Comparison of ENCODE assay signal across 2 cellular contexts in the genomic region with DNA sequence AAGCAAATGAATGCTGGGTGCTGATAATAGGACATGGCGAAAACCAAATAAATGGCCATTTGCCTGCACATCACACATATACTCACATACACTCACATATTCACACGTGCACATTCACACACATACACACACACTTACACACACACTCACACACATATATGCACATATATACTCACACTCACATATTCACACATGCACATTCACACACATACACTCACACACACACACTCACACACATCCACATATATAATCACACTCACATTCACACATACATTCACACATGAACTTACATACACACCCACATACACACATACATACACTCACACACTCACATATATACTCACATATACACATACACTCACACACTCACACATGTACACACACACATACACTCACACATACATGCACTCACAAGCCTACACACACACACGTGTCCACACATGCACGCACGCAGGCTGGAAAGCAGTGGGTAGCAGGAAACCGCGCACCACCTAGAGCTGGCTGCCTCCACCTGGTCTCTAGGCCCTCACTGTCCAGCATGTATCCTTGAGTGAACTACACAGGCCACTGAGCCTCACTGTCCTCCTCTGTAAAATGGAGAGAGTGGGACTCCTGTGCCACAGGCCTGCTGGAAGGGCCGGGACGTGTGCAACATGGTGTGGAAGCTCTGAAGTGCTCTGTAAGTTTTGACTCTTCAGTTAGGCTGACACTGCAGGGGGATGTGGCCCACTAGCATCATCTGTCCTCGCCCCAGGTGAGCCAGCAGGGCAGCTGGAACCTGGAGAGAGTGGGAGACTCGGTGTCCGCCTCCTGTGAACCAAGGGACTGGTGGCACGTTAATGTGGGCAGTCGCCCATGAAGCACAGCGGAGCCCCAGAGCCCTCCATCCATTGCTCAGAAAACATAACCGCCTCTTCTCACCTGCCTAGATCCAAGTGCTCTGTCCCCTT.
TF ChIP-seq lines count a peak whose summit lies in the region.

No MANE protein-coding gene starts in this region.

TF ChIP-seq in K562, 482 proteins besides CTCF, POLR2A, EP300 and RAD21 (continued from another document and continues in another):
- TF ChIP-seq HDGF (IDR thresholded peaks at IDR 0.05) (no peak), RAD51 (IDR thresholded peaks at IDR 0.05; ENCODE audit: borderline replicate concordance, low read depth) (no peak), RBM22 (IDR thresholded peaks at IDR 0.05; ENCODE audit: low read depth, low read length, poor library complexity, severe bottlenecking) (no peak), ZNF780A (CRISPR knock-in tag; IDR thresholded peaks at IDR 0.05) (no peak), JUND (IDR thresholded peaks at IDR 0.05; ENCODE audit: borderline replicate concordance, low read depth, low read length) (no peak), JUND (tag; IDR thresholded peaks at IDR 0.05; ENCODE audit: borderline replicate concordance, low read depth, low read length) (no peak), HDAC1 (IDR thresholded peaks at IDR 0.05) (peak in 1 of 2 experiments; percentile 27; a peak in 1 of 4 replicates), OTX1 (CRISPR knock-in tag; IDR thresholded peaks at IDR 0.05) (peak; percentile 75; the same call in 1 of the 2 replicates), LARP7 (IDR thresholded peaks at IDR 0.05) (no peak), GTF2F1 (IDR thresholded peaks at IDR 0.05; ENCODE audit: low read depth, low read length) (no peak), C11orf30 (IDR thresholded peaks at IDR 0.05; ENCODE audit: low read depth) (no peak), KLF10 (CRISPR knock-in tag; IDR thresholded peaks at IDR 0.05) (no peak), BCOR (IDR thresholded peaks at IDR 0.05) (no peak), PHF20 (IDR thresholded peaks at IDR 0.05; ENCODE audit: partially characterized antibody) (no peak), ELF4 (CRISPR knock-in tag; IDR thresholded peaks at IDR 0.05) (0 out of 2 replicates have a peak, but pooled peaks have one; percentile 46)
- TF ChIP-seq, protein P1, sequence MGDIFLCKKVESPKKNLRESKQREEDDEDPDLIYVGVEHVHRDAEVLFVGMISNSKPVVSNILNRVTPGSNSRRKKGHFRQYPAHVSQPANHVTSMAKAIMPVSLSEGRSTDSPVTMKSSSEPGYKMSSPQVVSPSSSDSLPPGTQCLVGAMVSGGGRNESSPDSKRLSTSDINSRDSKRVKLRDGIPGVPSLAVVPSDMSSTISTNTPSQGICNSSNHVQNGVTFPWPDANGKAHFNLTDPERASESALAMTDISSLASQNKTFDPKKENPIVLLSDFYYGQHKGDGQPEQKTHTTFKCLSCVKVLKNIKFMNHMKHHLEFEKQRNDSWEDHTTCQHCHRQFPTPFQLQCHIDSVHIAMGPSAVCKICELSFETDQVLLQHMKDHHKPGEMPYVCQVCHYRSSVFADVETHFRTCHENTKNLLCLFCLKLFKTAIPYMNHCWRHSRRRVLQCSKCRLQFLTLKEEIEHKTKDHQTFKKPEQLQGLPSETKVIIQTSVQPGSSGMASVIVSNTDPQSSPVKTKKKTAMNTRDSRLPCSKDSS (IDR thresholded peaks at IDR 0.05; ENCODE audit: low read depth, partially characterized antibody), result peak; percentile 27
- TF ChIP-seq, protein P2, sequence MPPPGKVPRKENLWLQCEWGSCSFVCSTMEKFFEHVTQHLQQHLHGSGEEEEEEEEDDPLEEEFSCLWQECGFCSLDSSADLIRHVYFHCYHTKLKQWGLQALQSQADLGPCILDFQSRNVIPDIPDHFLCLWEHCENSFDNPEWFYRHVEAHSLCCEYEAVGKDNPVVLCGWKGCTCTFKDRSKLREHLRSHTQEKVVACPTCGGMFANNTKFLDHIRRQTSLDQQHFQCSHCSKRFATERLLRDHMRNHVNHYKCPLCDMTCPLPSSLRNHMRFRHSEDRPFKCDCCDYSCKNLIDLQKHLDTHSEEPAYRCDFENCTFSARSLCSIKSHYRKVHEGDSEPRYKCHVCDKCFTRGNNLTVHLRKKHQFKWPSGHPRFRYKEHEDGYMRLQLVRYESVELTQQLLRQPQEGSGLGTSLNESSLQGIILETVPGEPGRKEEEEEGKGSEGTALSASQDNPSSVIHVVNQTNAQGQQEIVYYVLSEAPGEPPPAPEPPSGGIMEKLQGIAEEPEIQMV (tag; conservative IDR thresholded peaks at IDR 0.05; ENCODE audit: low read depth), result no peak
- TF ChIP-seq, protein P3, sequence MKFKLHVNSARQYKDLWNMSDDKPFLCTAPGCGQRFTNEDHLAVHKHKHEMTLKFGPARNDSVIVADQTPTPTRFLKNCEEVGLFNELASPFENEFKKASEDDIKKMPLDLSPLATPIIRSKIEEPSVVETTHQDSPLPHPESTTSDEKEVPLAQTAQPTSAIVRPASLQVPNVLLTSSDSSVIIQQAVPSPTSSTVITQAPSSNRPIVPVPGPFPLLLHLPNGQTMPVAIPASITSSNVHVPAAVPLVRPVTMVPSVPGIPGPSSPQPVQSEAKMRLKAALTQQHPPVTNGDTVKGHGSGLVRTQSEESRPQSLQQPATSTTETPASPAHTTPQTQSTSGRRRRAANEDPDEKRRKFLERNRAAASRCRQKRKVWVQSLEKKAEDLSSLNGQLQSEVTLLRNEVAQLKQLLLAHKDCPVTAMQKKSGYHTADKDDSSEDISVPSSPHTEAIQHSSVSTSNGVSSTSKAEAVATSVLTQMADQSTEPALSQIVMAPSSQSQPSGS (CRISPR knock-in tag; IDR thresholded peaks at IDR 0.05), result no peak
- TF ChIP-seq, protein P4, sequence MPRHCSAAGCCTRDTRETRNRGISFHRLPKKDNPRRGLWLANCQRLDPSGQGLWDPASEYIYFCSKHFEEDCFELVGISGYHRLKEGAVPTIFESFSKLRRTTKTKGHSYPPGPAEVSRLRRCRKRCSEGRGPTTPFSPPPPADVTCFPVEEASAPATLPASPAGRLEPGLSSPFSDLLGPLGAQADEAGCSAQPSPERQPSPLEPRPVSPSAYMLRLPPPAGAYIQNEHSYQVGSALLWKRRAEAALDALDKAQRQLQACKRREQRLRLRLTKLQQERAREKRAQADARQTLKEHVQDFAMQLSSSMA (CRISPR knock-in tag; IDR thresholded peaks at IDR 0.05), result no peak
- TF ChIP-seq, protein P5, sequence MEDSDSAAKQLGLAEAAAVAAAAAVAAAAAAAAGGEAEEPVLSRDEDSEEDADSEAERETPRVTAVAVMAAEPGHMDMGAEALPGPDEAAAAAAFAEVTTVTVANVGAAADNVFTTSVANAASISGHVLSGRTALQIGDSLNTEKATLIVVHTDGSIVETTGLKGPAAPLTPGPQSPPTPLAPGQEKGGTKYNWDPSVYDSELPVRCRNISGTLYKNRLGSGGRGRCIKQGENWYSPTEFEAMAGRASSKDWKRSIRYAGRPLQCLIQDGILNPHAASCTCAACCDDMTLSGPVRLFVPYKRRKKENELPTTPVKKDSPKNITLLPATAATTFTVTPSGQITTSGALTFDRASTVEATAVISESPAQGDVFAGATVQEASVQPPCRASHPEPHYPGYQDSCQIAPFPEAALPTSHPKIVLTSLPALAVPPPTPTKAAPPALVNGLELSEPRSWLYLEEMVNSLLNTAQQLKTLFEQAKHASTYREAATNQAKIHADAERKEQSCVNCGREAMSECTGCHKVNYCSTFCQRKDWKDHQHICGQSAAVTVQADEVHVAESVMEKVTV (CRISPR knock-in tag; IDR thresholded peaks at IDR 0.05), result no peak
- TF ChIP-seq, protein P6, sequence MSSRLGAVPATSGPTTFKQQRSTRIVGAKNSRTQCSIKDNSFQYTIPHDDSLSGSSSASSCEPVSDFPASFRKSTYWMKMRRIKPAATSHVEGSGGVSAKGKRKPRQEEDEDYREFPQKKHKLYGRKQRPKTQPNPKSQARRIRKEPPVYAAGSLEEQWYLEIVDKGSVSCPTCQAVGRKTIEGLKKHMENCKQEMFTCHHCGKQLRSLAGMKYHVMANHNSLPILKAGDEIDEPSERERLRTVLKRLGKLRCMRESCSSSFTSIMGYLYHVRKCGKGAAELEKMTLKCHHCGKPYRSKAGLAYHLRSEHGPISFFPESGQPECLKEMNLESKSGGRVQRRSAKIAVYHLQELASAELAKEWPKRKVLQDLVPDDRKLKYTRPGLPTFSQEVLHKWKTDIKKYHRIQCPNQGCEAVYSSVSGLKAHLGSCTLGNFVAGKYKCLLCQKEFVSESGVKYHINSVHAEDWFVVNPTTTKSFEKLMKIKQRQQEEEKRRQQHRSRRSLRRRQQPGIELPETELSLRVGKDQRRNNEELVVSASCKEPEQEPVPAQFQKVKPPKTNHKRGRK (tag; IDR thresholded peaks at IDR 0.05), result no peak

TF ChIP-seq in HepG2, 621 proteins besides CTCF, POLR2A, EP300 and RAD21 (continued from another document and continues in another):
- TF ChIP-seq, protein P7, sequence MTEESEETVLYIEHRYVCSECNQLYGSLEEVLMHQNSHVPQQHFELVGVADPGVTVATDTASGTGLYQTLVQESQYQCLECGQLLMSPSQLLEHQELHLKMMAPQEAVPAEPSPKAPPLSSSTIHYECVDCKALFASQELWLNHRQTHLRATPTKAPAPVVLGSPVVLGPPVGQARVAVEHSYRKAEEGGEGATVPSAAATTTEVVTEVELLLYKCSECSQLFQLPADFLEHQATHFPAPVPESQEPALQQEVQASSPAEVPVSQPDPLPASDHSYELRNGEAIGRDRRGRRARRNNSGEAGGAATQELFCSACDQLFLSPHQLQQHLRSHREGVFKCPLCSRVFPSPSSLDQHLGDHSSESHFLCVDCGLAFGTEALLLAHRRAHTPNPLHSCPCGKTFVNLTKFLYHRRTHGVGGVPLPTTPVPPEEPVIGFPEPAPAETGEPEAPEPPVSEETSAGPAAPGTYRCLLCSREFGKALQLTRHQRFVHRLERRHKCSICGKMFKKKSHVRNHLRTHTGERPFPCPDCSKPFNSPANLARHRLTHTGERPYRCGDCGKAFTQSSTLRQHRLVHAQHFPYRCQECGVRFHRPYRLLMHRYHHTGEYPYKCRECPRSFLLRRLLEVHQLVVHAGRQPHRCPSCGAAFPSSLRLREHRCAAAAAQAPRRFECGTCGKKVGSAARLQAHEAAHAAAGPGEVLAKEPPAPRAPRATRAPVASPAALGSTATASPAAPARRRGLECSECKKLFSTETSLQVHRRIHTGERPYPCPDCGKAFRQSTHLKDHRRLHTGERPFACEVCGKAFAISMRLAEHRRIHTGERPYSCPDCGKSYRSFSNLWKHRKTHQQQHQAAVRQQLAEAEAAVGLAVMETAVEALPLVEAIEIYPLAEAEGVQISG (CRISPR knock-in tag; IDR thresholded peaks at IDR 0.05), result no peak
- TF ChIP-seq ZNF83 (CRISPR knock-in tag; IDR thresholded peaks at IDR 0.05; ENCODE audit: borderline replicate concordance) (no peak), PHF20 (CRISPR knock-in tag; IDR thresholded peaks at IDR 0.05) (no peak), DNMT3B (CRISPR knock-in tag; conservative IDR thresholded peaks at IDR 0.05) (no peak), ZNF282 (IDR thresholded peaks at IDR 0.05; ENCODE audit: partially characterized antibody) (no peak), IKZF1 (IDR thresholded peaks at IDR 0.05) (0 out of 2 replicates have a peak, but pooled peaks have one; percentile 44), FOXK2 (IDR thresholded peaks at IDR 0.05) (0 out of 2 replicates have a peak, but pooled peaks have one; percentile 27), PAWR (CRISPR knock-in tag; IDR thresholded peaks at IDR 0.05; ENCODE audit: borderline replicate concordance) (no peak), PLRG1 (conservative IDR thresholded peaks at IDR 0.05) (0 out of 2 replicates have a peak, but pooled peaks have one; percentile 67), ZNF556 (CRISPR knock-in tag; IDR thresholded peaks at IDR 0.05; ENCODE audit: borderline replicate concordance) (no peak), JDP2 (CRISPR knock-in tag; IDR thresholded peaks at IDR 0.05; ENCODE audit: borderline replicate concordance) (no peak), JUNB (CRISPR knock-in tag; IDR thresholded peaks at IDR 0.05; ENCODE audit: borderline replicate concordance) (0 out of 2 replicates have a peak, but pooled peaks have one; percentile 40), PHB2 (IDR thresholded peaks at IDR 0.05; ENCODE audit: partially characterized antibody) (peak; percentile 73), ATAD3A (CRISPR knock-in tag; IDR thresholded peaks at IDR 0.05) (no peak)
- TF ChIP-seq, protein P8, sequence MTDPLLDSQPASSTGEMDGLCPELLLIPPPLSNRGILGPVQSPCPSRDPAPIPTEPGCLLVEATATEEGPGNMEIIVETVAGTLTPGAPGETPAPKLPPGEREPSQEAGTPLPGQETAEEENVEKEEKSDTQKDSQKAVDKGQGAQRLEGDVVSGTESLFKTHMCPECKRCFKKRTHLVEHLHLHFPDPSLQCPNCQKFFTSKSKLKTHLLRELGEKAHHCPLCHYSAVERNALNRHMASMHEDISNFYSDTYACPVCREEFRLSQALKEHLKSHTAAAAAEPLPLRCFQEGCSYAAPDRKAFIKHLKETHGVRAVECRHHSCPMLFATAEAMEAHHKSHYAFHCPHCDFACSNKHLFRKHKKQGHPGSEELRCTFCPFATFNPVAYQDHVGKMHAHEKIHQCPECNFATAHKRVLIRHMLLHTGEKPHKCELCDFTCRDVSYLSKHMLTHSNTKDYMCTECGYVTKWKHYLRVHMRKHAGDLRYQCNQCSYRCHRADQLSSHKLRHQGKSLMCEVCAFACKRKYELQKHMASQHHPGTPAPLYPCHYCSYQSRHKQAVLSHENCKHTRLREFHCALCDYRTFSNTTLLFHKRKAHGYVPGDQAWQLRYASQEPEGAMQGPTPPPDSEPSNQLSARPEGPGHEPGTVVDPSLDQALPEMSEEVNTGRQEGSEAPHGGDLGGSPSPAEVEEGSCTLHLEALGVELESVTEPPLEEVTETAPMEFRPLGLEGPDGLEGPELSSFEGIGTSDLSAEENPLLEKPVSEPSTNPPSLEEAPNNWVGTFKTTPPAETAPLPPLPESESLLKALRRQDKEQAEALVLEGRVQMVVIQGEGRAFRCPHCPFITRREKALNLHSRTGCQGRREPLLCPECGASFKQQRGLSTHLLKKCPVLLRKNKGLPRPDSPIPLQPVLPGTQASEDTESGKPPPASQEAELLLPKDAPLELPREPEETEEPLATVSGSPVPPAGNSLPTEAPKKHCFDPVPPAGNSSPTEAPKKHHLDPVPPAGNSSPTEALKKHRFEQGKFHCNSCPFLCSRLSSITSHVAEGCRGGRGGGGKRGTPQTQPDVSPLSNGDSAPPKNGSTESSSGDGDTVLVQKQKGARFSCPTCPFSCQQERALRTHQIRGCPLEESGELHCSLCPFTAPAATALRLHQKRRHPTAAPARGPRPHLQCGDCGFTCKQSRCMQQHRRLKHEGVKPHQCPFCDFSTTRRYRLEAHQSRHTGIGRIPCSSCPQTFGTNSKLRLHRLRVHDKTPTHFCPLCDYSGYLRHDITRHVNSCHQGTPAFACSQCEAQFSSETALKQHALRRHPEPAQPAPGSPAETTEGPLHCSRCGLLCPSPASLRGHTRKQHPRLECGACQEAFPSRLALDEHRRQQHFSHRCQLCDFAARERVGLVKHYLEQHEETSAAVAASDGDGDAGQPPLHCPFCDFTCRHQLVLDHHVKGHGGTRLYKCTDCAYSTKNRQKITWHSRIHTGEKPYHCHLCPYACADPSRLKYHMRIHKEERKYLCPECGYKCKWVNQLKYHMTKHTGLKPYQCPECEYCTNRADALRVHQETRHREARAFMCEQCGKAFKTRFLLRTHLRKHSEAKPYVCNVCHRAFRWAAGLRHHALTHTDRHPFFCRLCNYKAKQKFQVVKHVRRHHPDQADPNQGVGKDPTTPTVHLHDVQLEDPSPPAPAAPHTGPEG (CRISPR knock-in tag; IDR thresholded peaks at IDR 0.05), result no peak
- TF ChIP-seq, protein P9, sequence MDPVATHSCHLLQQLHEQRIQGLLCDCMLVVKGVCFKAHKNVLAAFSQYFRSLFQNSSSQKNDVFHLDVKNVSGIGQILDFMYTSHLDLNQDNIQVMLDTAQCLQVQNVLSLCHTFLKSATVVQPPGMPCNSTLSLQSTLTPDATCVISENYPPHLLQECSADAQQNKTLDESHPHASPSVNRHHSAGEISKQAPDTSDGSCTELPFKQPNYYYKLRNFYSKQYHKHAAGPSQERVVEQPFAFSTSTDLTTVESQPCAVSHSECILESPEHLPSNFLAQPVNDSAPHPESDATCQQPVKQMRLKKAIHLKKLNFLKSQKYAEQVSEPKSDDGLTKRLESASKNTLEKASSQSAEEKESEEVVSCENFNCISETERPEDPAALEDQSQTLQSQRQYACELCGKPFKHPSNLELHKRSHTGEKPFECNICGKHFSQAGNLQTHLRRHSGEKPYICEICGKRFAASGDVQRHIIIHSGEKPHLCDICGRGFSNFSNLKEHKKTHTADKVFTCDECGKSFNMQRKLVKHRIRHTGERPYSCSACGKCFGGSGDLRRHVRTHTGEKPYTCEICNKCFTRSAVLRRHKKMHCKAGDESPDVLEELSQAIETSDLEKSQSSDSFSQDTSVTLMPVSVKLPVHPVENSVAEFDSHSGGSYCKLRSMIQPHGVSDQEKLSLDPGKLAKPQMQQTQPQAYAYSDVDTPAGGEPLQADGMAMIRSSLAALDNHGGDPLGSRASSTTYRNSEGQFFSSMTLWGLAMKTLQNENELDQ (CRISPR knock-in tag; IDR thresholded peaks at IDR 0.05; ENCODE audit: borderline replicate concordance), result no peak
